2 cellular contexts compared by ENCODE assay signal in genomic region chr6:759729-760128, GRCh38.
A peak's percentile ranks its signal among the peaks of the same experiment; 100 is the strongest.
TF ChIP-seq lines count a peak whose summit lies in the region.

No MANE protein-coding gene starts in this region.

TF ChIP-seq in HEK293, 187 proteins besides CTCF, POLR2A, EP300 and RAD21:
- TF ChIP-seq ZNF10 (tag by site-specific recombination; IDR thresholded peaks at IDR 0.05) (peak; percentile 81), SALL2 (tag by site-specific recombination; IDR thresholded peaks at IDR 0.05; ENCODE audit: borderline replicate concordance) (no peak), ZNF2 (tag by site-specific recombination; IDR thresholded peaks at IDR 0.05) (no peak), BCL11B (tag by site-specific recombination; IDR thresholded peaks at IDR 0.05; ENCODE audit: low read depth) (no peak), ZNF639 (tag by site-specific recombination; IDR thresholded peaks at IDR 0.05) (no peak), SP3 (tag by site-specific recombination; IDR thresholded peaks at IDR 0.05) (no peak)

TF ChIP-seq in K562, 482 proteins besides CTCF, POLR2A, EP300 and RAD21:
- TF ChIP-seq NFYB (IDR thresholded peaks at IDR 0.05; ENCODE audit: extremely low read depth, insufficient read length) (no peak), E2F6 (IDR thresholded peaks at IDR 0.05; ENCODE audit: borderline replicate concordance in 1 of 2, extremely low read depth in 1 of 2, insufficient read depth in 1 of 2, insufficient read length in 1 of 2, low read depth in 1 of 2, low read length in 1 of 2, poor library complexity in 1 of 2, severe bottlenecking in 1 of 2) (no peak), MCM5 (IDR thresholded peaks at IDR 0.05; ENCODE audit: low read depth) (no peak), TEAD2 (tag; IDR thresholded peaks at IDR 0.05) (no peak), ZNF134 (CRISPR knock-in tag; conservative IDR thresholded peaks at IDR 0.05) (peak; percentile 88), GABPB2 (CRISPR knock-in tag; conservative IDR thresholded peaks at IDR 0.05) (no peak)
